ENCODE assay signal across 3 cellular contexts in genomic region chr12:51419473-51420228, GRCh38.
TF ChIP-seq lines count a peak whose summit lies in the region.

No MANE protein-coding gene starts in this region.

TF ChIP-seq in A549, 52 proteins besides CTCF, POLR2A, EP300 and RAD21 (continued from another document):
- no peak for TF ChIP-seq USF2 (IDR thresholded peaks at IDR 0.05)
- no peak for TF ChIP-seq RARB (CRISPR knock-in tag; IDR thresholded peaks at IDR 0.05)
- TF ChIP-seq PHF8 (IDR thresholded peaks at IDR 0.05; ENCODE audit: borderline replicate concordance, low read depth): no peak
- TF ChIP-seq CHD2 (IDR thresholded peaks at IDR 0.05; ENCODE audit: low read length, partially characterized antibody): no peak
- no peak for TF ChIP-seq CBX8 (IDR thresholded peaks at IDR 0.05)
- TF ChIP-seq CBX2 (IDR thresholded peaks at IDR 0.05; ENCODE audit: borderline replicate concordance, low read depth): no peak
- no peak for TF ChIP-seq NFE2L2 (conservative IDR thresholded peaks at IDR 0.05; ENCODE audit: low read length)
- TF ChIP-seq RFX5 (IDR thresholded peaks at IDR 0.05): no peak
- TF ChIP-seq KDM5A (IDR thresholded peaks at IDR 0.05): no peak
- no peak for TF ChIP-seq RCOR1 (IDR thresholded peaks at IDR 0.05; ENCODE audit: low read depth, low read length)
- no peak for TF ChIP-seq HOXB13 (CRISPR knock-in tag; IDR thresholded peaks at IDR 0.05; ENCODE audit: low read depth)
- TF ChIP-seq NR3C1 (IDR thresholded peaks at IDR 0.05): no peak
TF ChIP-seq in A549: peak in this region for 0.

TF ChIP-seq in Ishikawa, 13 proteins besides CTCF, POLR2A, EP300 and RAD21 (continued from another document):
- TF ChIP-seq REST (IDR thresholded peaks at IDR 0.05; ENCODE audit: low read depth) (peak; percentile 46; the same call in 1 of the 2 replicates), MAX (IDR thresholded peaks at IDR 0.05) (no peak), TAF1 (IDR thresholded peaks at IDR 0.05; ENCODE audit: low read depth) (no peak), TEAD4 (IDR thresholded peaks at IDR 0.05) (no peak)

TF ChIP-seq in endothelial cell of umbilical vein, 7 proteins besides CTCF, POLR2A, EP300 and RAD21 (continued from another document):
- TF ChIP-seq FOS (IDR thresholded peaks at IDR 0.05; ENCODE audit: borderline replicate concordance, insufficient read depth, low read length) (no peak), MAX (IDR thresholded peaks at IDR 0.05; ENCODE audit: insufficient read depth, insufficient read length) (no peak), JUN (IDR thresholded peaks at IDR 0.05; ENCODE audit: borderline replicate concordance, insufficient read depth, insufficient read length, low read depth) (no peak), POLR2AphosphoS5 (IDR thresholded peaks at IDR 0.05; ENCODE audit: insufficient read depth, low read depth, low read length) (no peak)
